ENCODE assay signal across 9 cellular contexts in the genomic region with DNA sequence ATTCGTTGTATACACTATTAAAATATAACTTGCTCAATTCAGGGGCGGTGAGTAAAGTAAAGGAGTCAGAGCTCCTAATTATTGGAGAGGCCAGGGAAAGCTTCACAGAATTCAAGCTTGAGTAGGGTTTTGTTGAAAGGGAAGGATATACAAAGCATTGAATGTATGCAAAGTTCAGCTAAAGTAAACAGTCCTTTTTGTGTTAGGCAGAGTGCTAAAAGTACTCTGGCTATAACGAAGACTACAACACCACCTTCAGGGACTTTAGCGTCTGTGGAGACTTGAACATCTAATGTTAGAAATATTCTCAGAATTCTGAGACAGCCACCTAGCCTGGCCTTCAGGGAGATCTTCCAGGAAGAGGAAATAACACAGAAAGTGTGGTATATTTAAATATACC. TPM values are rescaled to one million over a fixed set of nuclear protein-coding genes. Genes with fewer than 3 reads are reported as not detected.
DNase-seq lines count a peak whose midpoint lies in the region; ATAC-seq, FAIRE-seq and TF ChIP-seq lines count a peak whose summit lies in the region.
"Had no signal": no experiment of that assay in that cellular context is flagged by ENCODE, and none has a peak within 500 bp of the region (broad histone marks: within the 10 kb centered on the region; RNA-seq: fewer than 3 reads in every experiment).

No MANE protein-coding gene starts in this region.

- no peak for TF ChIP-seq POLR2A in HepG2 (IDR thresholded peaks at IDR 0.05; ENCODE audit: insufficient read depth in 1 of 2, low read depth in 2 of 2, low read length in 2 of 2)
- no peak for TF ChIP-seq POLR2A in right lobe of liver (IDR thresholded peaks at IDR 0.05)

- H3K36me3 ChIP-seq in HepG2 (replicated peaks in 1 of 2; ENCODE audit: control insufficient read depth in 1 of 2, insufficient read depth in 2 of 2, low read length in 2 of 2) = no peaks in the 10 kb centered on the region
- H3K36me3 ChIP-seq in right lobe of liver = peaks cover 0 to 3% (median 0%) of the 10 kb centered on the region in 4 donors
- no peaks in the 10 kb centered on the region for H3K36me3 ChIP-seq in urinary bladder (ENCODE audit: insufficient read depth)

- H3K4me1 ChIP-seq in HepG2 (ENCODE audit: insufficient read depth, low read length) (peaks cover 32% of the 10 kb centered on the region), right lobe of liver (peaks cover 0 to 13% (median 5%) of the 10 kb centered on the region in 4 donors), foreskin keratinocyte (peaks cover 18% of the 10 kb centered on the region), urinary bladder (ENCODE audit: insufficient read depth) (no peaks in the 10 kb centered on the region)

- no peaks in the 10 kb centered on the region for H4K20me1 ChIP-seq in HepG2 (ENCODE audit: insufficient read depth, low read length)

- CTCF ChIA-PET in HepG2 (lab: Yijun Ruan, JAX; ENCODE audit: low intra/inter-chr PET ratio, low total read pairs) = interaction anchor here (1.2 kb wide), 1 partner anchor 52 kb away, joined by 5 read pairs; no protein-coding TSS in a partner anchor
- CTCF ChIA-PET in T-cell (lab: Charles Lee) = interaction anchor here (0.7 to 1.1 kb wide), 3 partner anchors 13 to 54 kb away, joined by 3 to 6 read pairs (median 5); no protein-coding TSS in a partner anchor

- peak overlapping the region; percentile 62 to 73 for H3K27ac Mint-ChIP-seq in T-cell

- peak; percentile 69 for TF ChIP-seq CTCF in HepG2 (CRISPR knock-in tag; IDR thresholded peaks at IDR 0.05)
- TF ChIP-seq CTCF in right lobe of liver (IDR thresholded peaks at IDR 0.05) = no peak
- TF ChIP-seq CTCF in foreskin keratinocyte (conservative IDR thresholded peaks at IDR 0.05) = peak; percentile 46

- H3K9me3 Mint-ChIP-seq in T-cell = no peaks in the 10 kb centered on the region

- H3K36me3 Mint-ChIP-seq in T-cell = no peaks in the 10 kb centered on the region

- peak overlapping the region; percentile 77 for H2AFZ ChIP-seq in HepG2 (ENCODE audit: low read length)

- BruUV-seq in HepG2 (replicated peaks; lab: Mats Ljungman, UMichigan) = no TSS peak

- FAIRE-seq in HepG2 (lab: Jason Lieb, UNC) = peak; percentile 83

- 5% methylated on average over 4 of the region's 4 CpGs for WGBS in HepG2 (ENCODE audit: low lambda C conversion rate)
- WGBS in right lobe of liver (ENCODE audit: insufficient coverage, low coverage, low lambda C conversion rate, missing lambda C conversion rate) = 48% methylated on average over 4 of the region's 4 CpGs
- 32% methylated on average over 4 of the region's 4 CpGs for WGBS in urinary bladder

- intact Hi-C loops in HepG2 (cut with micrococcal nuclease; ENCODE audit: unreplicated experiment) = no loop called here
- intact Hi-C loops in right lobe of liver (cut with DNase I) = loop anchor here in 1 of 2 donors (10.0 kb wide), 1 partner anchor 52 kb away; no protein-coding TSS in a partner anchor

- peak overlapping the region; percentile 85 for H3K4me2 ChIP-seq in HepG2 (ENCODE audit: low read depth, low read length)

- ATAC-seq in HepG2 (peak; percentile 26), right lobe of liver (no peak), T-cell (replicated peaks in 1 of 4) (no peak), foreskin keratinocyte (no peak), GM21619 (IDR thresholded peaks at IDR 0.05; ENCODE audit: unreplicated experiment) (no peak)

- no peak for TF ChIP-seq RAD21 in HepG2 (CRISPR knock-in tag; IDR thresholded peaks at IDR 0.05)

- H3K9me3 ChIP-seq in HepG2 (ENCODE audit: low read length) (no peaks in the 10 kb centered on the region), right lobe of liver (no peaks in the 10 kb centered on the region)

- H3K27me3 ChIP-seq in HepG2 (ENCODE audit: control insufficient read depth in 1 of 2, insufficient read depth in 2 of 2, low read length in 2 of 2) (no peaks in the 10 kb centered on the region; a peak in 1 of 5 replicates), right lobe of liver (no peaks in the 10 kb centered on the region), foreskin keratinocyte (no peaks in the 10 kb centered on the region)

- TF ChIP-seq EP300 in HepG2 (IDR thresholded peaks at IDR 0.05; ENCODE audit: low read depth in 2 of 2, low read length in 2 of 2) (no peak), HepG2 (CRISPR knock-in tag; IDR thresholded peaks at IDR 0.05; ENCODE audit: borderline replicate concordance) (no peak)

- POLR2A ChIA-PET in HepG2 (lab: Yijun Ruan, JAX) (interaction anchor here (1.1 to 3.3 kb wide), 12 partner anchors 12 to 181 kb away, joined by 3 to 78 read pairs (median 6); a partner anchor contains a TSS), T-cell (lab: Charles Lee) (no interaction called here)

- H3K79me2 ChIP-seq in HepG2 (ENCODE audit: insufficient read depth, low read length) = no peaks in the 10 kb centered on the region

- H3K4me3 ChIP-seq in HepG2 (replicated peaks in 1 of 3; ENCODE audit: insufficient read depth in 1 of 3, low read depth in 2 of 3, low read length in 3 of 3) = peak overlapping the region; percentile 73 to 84 (median 80)
- H3K4me3 ChIP-seq in right lobe of liver = peak overlapping the region in 1 of 3 donors; percentile 58
- H3K4me3 ChIP-seq in urinary bladder (ENCODE audit: low read depth, low read length) = peak overlapping the region; percentile 4

- DNase-seq in HepG2 (ENCODE audit: low spot score) (peak; percentile 49), right lobe of liver (no peak), T-cell (no peak), foreskin keratinocyte (no peak), NCI-H2029 treated with DMSO at 0.1 percent for 48 hours (lab: John Stamatoyannopoulos, UW) (no peak)
- no peak for DNase-seq in stimulated activated CD4-positive, alpha-beta T cell treated with anti-CD3 and anti-CD28 coated beads, Interleukin-12 subunit alpha, Interleukin-12 subunit beta, amount 100 ng/mL, for 4 hours

- H3K27me3 Mint-ChIP-seq in T-cell = no peaks in the 10 kb centered on the region

- H3K27ac ChIP-seq in HepG2 (ENCODE audit: extremely low read length, insufficient read depth, low read length) (peak overlapping the region; percentile 66), right lobe of liver (peak overlapping the region in 1 of 3 donors; percentile 73), foreskin keratinocyte (no peak overlapping the region), urinary bladder (ENCODE audit: low read depth) (no peak overlapping the region)

- peak overlapping the region; percentile 81 for H3K9ac ChIP-seq in HepG2 (ENCODE audit: insufficient read depth, low read depth, low read length)

- in situ Hi-C loops in HepG2 (cut with HindIII; ENCODE audit: extremely low pct_ligation_motif_present, low pct_unique_long_range_greater_than_20kb) = no loop called here

- H3K4me1 Mint-ChIP-seq in T-cell = peaks cover 11 to 22% (median 20%) of the 10 kb centered on the region in 3 donors

- peak overlapping the region; percentile 83 to 91 (median 87) for H3K4me3 Mint-ChIP-seq in T-cell

RNA-seq across cellular contexts. Expression of a gene that starts 1.1 kb away (rescaled TPM):
- total RNA-seq in HepG2 (2016; rRNA removed; fragmentation: Illumina TruSeq; extraction: Trizol) = 0.71 TPM in 1 of 2 replicates, not detected in the other
- 1.2 and 1.9 TPM in 2 replicates for total RNA-seq in HepG2 (2016; cell fraction: cytosol; rRNA removed; fragmentation: Illumina TruSeq; extraction: Trizol; ENCODE audit: low read depth)
- 0.40 and 1.6 TPM in 2 replicates for total RNA-seq in HepG2 (2016; cell fraction: insoluble cytoplasmic fraction; rRNA removed; fragmentation: Illumina TruSeq; extraction: Trizol)
- 1.9 and 2.4 TPM in 2 replicates for total RNA-seq in HepG2 (2016; cell fraction: membrane; rRNA removed; fragmentation: Illumina TruSeq; extraction: Trizol)
- 0.84 TPM in 1 of 2 replicates, not detected in the other for total RNA-seq in HepG2 (2016; cell fraction: nucleus; rRNA removed; fragmentation: Illumina TruSeq; extraction: Trizol)
- 0.20 and 0.33 TPM in 2 replicates for polyA plus RNA-seq in HepG2 (2011; rRNA removed)
- 0.48 TPM in 1 of 2 replicates, not detected in the other for polyA plus RNA-seq in HepG2 (2011; cell fraction: cytosol; rRNA removed)
- 0.45 TPM in 1 of 2 replicates, not detected in the other for polyA plus RNA-seq in HepG2 (2011; cell fraction: nucleus; rRNA removed)
- polyA plus RNA-seq in HepG2 (2012) = 0.41 and 0.44 TPM in 2 replicates
- polyA plus RNA-seq in HepG2 (2016; cell fraction: cytosol; fragmentation: Illumina TruSeq; extraction: Trizol; ENCODE audit: low read depth) = 1.0 and 1.6 TPM in 2 replicates
- polyA plus RNA-seq in HepG2 (2016; cell fraction: insoluble cytoplasmic fraction; fragmentation: Illumina TruSeq; extraction: Trizol; ENCODE audit: low read depth) = 0.53 and 1.0 TPM in 2 replicates
- 0.48 and 1.3 TPM in 2 replicates for polyA plus RNA-seq in HepG2 (2016; cell fraction: membrane; fragmentation: Illumina TruSeq; extraction: Trizol; ENCODE audit: low read depth)
- polyA plus RNA-seq in HepG2 (2016; cell fraction: nucleus; fragmentation: Illumina TruSeq; extraction: Trizol; ENCODE audit: insufficient read depth, low read depth) = 3.8 and 3.9 TPM in 2 replicates
- polyA minus RNA-seq in HepG2 (2011; rRNA and poly(A)+ RNA removed; ENCODE audit: low replicate concordance) = not detected in 2 replicates
- not detected in 2 replicates for polyA minus RNA-seq in HepG2 (2011; cell fraction: cytosol; rRNA and poly(A)+ RNA removed)
- 1.6 TPM in 1 of 2 replicates, not detected in the other for polyA minus RNA-seq in HepG2 (2011; cell fraction: nucleus; rRNA and poly(A)+ RNA removed)
- not detected for total RNA-seq in right lobe of liver
- total RNA-seq in T-cell = under 1 TPM in 3 of 5 donors, not detected in 2; 0.49 to 0.85 (median 0.73) TPM
- total RNA-seq in foreskin keratinocyte = not detected in 2 replicates
- 0.13 and 0.16 TPM in 2 replicates for polyA plus RNA-seq in foreskin keratinocyte
- total RNA-seq in urinary bladder = not detected
- 0.47 TPM for polyA plus RNA-seq in urinary bladder
- total RNA-seq: dermis microvascular lymphatic vessel endothelial cell had no signal

RNA-seq across cellular contexts. Expression of a gene that starts 8.7 kb away (rescaled TPM):
- total RNA-seq in HepG2 (2016; rRNA removed; fragmentation: Illumina TruSeq; extraction: Trizol) (0.13 and 0.42 TPM in 2 replicates), right lobe of liver (10 to 100 TPM in 5 of 6 experiments, 1 to 10 TPM in 1; 8.8 to 26.7 (median 14.9) TPM), T-cell (1 to 10 TPM in 3 of 5 donors, under 1 TPM in 2; 0.25 to 2.9 (median 1.2) TPM), foreskin keratinocyte (59.5 and 73.1 TPM in 2 replicates), urinary bladder (8.7 TPM)
- 0.20 and 0.26 TPM in 2 replicates for total RNA-seq in HepG2 (2016; cell fraction: cytosol; rRNA removed; fragmentation: Illumina TruSeq; extraction: Trizol; ENCODE audit: low read depth)
- total RNA-seq in HepG2 (2016; cell fraction: insoluble cytoplasmic fraction; rRNA removed; fragmentation: Illumina TruSeq; extraction: Trizol) = 0.32 TPM in 1 of 2 replicates, not detected in the other
- 0.19 and 0.31 TPM in 2 replicates for total RNA-seq in HepG2 (2016; cell fraction: membrane; rRNA removed; fragmentation: Illumina TruSeq; extraction: Trizol)
- 0.53 and 0.84 TPM in 2 replicates for total RNA-seq in HepG2 (2016; cell fraction: nucleus; rRNA removed; fragmentation: Illumina TruSeq; extraction: Trizol)
- polyA plus RNA-seq in HepG2 (2011; rRNA removed) (1.0 and 1.4 TPM in 2 replicates), foreskin keratinocyte (87.6 and 100 TPM in 2 replicates), urinary bladder (40.8 TPM)
- 0.47 and 0.51 TPM in 2 replicates for polyA plus RNA-seq in HepG2 (2011; cell fraction: cytosol; rRNA removed)
- 4.9 and 5.0 TPM in 2 replicates for polyA plus RNA-seq in HepG2 (2011; cell fraction: nucleus; rRNA removed)
- 0.64 and 1.1 TPM in 2 replicates for polyA plus RNA-seq in HepG2 (2012)
- polyA plus RNA-seq in HepG2 (2016; cell fraction: cytosol; fragmentation: Illumina TruSeq; extraction: Trizol; ENCODE audit: low read depth) = 0.29 and 0.53 TPM in 2 replicates
- 0.15 TPM in 1 of 2 replicates, not detected in the other for polyA plus RNA-seq in HepG2 (2016; cell fraction: insoluble cytoplasmic fraction; fragmentation: Illumina TruSeq; extraction: Trizol; ENCODE audit: low read depth)
- polyA plus RNA-seq in HepG2 (2016; cell fraction: membrane; fragmentation: Illumina TruSeq; extraction: Trizol; ENCODE audit: low read depth) = 0.24 and 0.42 TPM in 2 replicates
- polyA plus RNA-seq in HepG2 (2016; cell fraction: nucleus; fragmentation: Illumina TruSeq; extraction: Trizol; ENCODE audit: insufficient read depth, low read depth) = 3.5 TPM in 2 replicates
- polyA minus RNA-seq in HepG2 (2011; rRNA and poly(A)+ RNA removed; ENCODE audit: low replicate concordance) = 0.20 and 8.4 TPM in 2 replicates
- polyA minus RNA-seq in HepG2 (2011; cell fraction: cytosol; rRNA and poly(A)+ RNA removed) = 0.69 TPM in 1 of 2 replicates, not detected in the other
- 0.90 and 0.99 TPM in 2 replicates for polyA minus RNA-seq in HepG2 (2011; cell fraction: nucleus; rRNA and poly(A)+ RNA removed)

RNA-seq across cellular contexts. Expression of a gene that starts 29.4 kb away (rescaled TPM):
- total RNA-seq in HepG2 (2016; rRNA removed; fragmentation: Illumina TruSeq; extraction: Trizol) (18.9 and 22.8 TPM in 2 replicates), right lobe of liver (10 to 100 TPM; 16.1 to 32.1 (median 22.4) TPM), T-cell (10 to 100 TPM; 24.1 to 35.9 (median 30.2) TPM), foreskin keratinocyte (26.2 and 27.4 TPM in 2 replicates), urinary bladder (18.0 TPM)
- total RNA-seq in HepG2 (2016; cell fraction: cytosol; rRNA removed; fragmentation: Illumina TruSeq; extraction: Trizol; ENCODE audit: low read depth) = 8.4 and 12.5 TPM in 2 replicates
- total RNA-seq in HepG2 (2016; cell fraction: insoluble cytoplasmic fraction; rRNA removed; fragmentation: Illumina TruSeq; extraction: Trizol) = 15.6 and 22.5 TPM in 2 replicates
- total RNA-seq in HepG2 (2016; cell fraction: membrane; rRNA removed; fragmentation: Illumina TruSeq; extraction: Trizol) = 6.5 and 7.5 TPM in 2 replicates
- 16.0 and 18.6 TPM in 2 replicates for total RNA-seq in HepG2 (2016; cell fraction: nucleus; rRNA removed; fragmentation: Illumina TruSeq; extraction: Trizol)
- polyA plus RNA-seq in HepG2 (2011; rRNA removed) (21.3 and 23.6 TPM in 2 replicates), foreskin keratinocyte (21.0 and 23.6 TPM in 2 replicates), urinary bladder (15.8 TPM)
- 17.2 and 22.5 TPM in 2 replicates for polyA plus RNA-seq in HepG2 (2011; cell fraction: cytosol; rRNA removed)
- polyA plus RNA-seq in HepG2 (2011; cell fraction: nucleus; rRNA removed) = 28.5 and 36.4 TPM in 2 replicates
- polyA plus RNA-seq in HepG2 (2012) = 11.0 and 12.1 TPM in 2 replicates
- 2.0 and 3.5 TPM in 2 replicates for polyA plus RNA-seq in HepG2 (2016; cell fraction: cytosol; fragmentation: Illumina TruSeq; extraction: Trizol; ENCODE audit: low read depth)
- 16.5 and 17.4 TPM in 2 replicates for polyA plus RNA-seq in HepG2 (2016; cell fraction: insoluble cytoplasmic fraction; fragmentation: Illumina TruSeq; extraction: Trizol; ENCODE audit: low read depth)
- 4.3 and 5.2 TPM in 2 replicates for polyA plus RNA-seq in HepG2 (2016; cell fraction: membrane; fragmentation: Illumina TruSeq; extraction: Trizol; ENCODE audit: low read depth)
- polyA plus RNA-seq in HepG2 (2016; cell fraction: nucleus; fragmentation: Illumina TruSeq; extraction: Trizol; ENCODE audit: insufficient read depth, low read depth) = 24.5 and 28.0 TPM in 2 replicates
- polyA minus RNA-seq in HepG2 (2011; rRNA and poly(A)+ RNA removed; ENCODE audit: low replicate concordance) = 22.4 and 80.2 TPM in 2 replicates
- polyA minus RNA-seq in HepG2 (2011; cell fraction: cytosol; rRNA and poly(A)+ RNA removed) = 6.8 and 10.1 TPM in 2 replicates
- polyA minus RNA-seq in HepG2 (2011; cell fraction: nucleus; rRNA and poly(A)+ RNA removed) = 20.9 and 25.6 TPM in 2 replicates

RNA-seq across cellular contexts. Expression of a gene that starts 32.6 kb away (rescaled TPM):
- total RNA-seq in HepG2 (2016; rRNA removed; fragmentation: Illumina TruSeq; extraction: Trizol) (1.9 and 3.9 TPM in 2 replicates), right lobe of liver (10 to 100 TPM; 20.5 to 35.2 (median 31.5) TPM), T-cell (under 1 TPM; 0.26 to 0.66 (median 0.49) TPM), foreskin keratinocyte (0.65 and 1.6 TPM in 2 replicates), urinary bladder (35.5 TPM)
- total RNA-seq in HepG2 (2016; cell fraction: cytosol; rRNA removed; fragmentation: Illumina TruSeq; extraction: Trizol; ENCODE audit: low read depth) = 1.3 and 1.4 TPM in 2 replicates
- total RNA-seq in HepG2 (2016; cell fraction: insoluble cytoplasmic fraction; rRNA removed; fragmentation: Illumina TruSeq; extraction: Trizol) = 1.4 and 3.5 TPM in 2 replicates
- 2.8 TPM in 2 replicates for total RNA-seq in HepG2 (2016; cell fraction: membrane; rRNA removed; fragmentation: Illumina TruSeq; extraction: Trizol)
- total RNA-seq in HepG2 (2016; cell fraction: nucleus; rRNA removed; fragmentation: Illumina TruSeq; extraction: Trizol) = 5.1 and 8.0 TPM in 2 replicates
- polyA plus RNA-seq in HepG2 (2011; rRNA removed) (15.1 and 16.4 TPM in 2 replicates), foreskin keratinocyte (1.3 and 2.1 TPM in 2 replicates), urinary bladder (144 TPM)
- polyA plus RNA-seq in HepG2 (2011; cell fraction: cytosol; rRNA removed) = 7.9 and 8.3 TPM in 2 replicates
- polyA plus RNA-seq in HepG2 (2011; cell fraction: nucleus; rRNA removed) = 81.6 and 99.7 TPM in 2 replicates
- 6.4 and 10.9 TPM in 2 replicates for polyA plus RNA-seq in HepG2 (2012)
- 0.93 and 1.3 TPM in 2 replicates for polyA plus RNA-seq in HepG2 (2016; cell fraction: cytosol; fragmentation: Illumina TruSeq; extraction: Trizol; ENCODE audit: low read depth)
- 4.0 and 4.2 TPM in 2 replicates for polyA plus RNA-seq in HepG2 (2016; cell fraction: insoluble cytoplasmic fraction; fragmentation: Illumina TruSeq; extraction: Trizol; ENCODE audit: low read depth)
- 3.3 and 3.7 TPM in 2 replicates for polyA plus RNA-seq in HepG2 (2016; cell fraction: membrane; fragmentation: Illumina TruSeq; extraction: Trizol; ENCODE audit: low read depth)
- polyA plus RNA-seq in HepG2 (2016; cell fraction: nucleus; fragmentation: Illumina TruSeq; extraction: Trizol; ENCODE audit: insufficient read depth, low read depth) = 32.6 and 38.0 TPM in 2 replicates
- polyA minus RNA-seq in HepG2 (2011; rRNA and poly(A)+ RNA removed; ENCODE audit: low replicate concordance) = 5.9 and 8.8 TPM in 2 replicates
- 5.3 and 6.0 TPM in 2 replicates for polyA minus RNA-seq in HepG2 (2011; cell fraction: cytosol; rRNA and poly(A)+ RNA removed)
- polyA minus RNA-seq in HepG2 (2011; cell fraction: nucleus; rRNA and poly(A)+ RNA removed) = 9.4 TPM in 2 replicates

Comparison
In these comparisons a context has a peak if more than half of its experiments do, and no peak if none do; other contexts are left out.
1. CTCF ChIP-seq: peak in HepG2 (single experiment) and foreskin keratinocyte (single experiment); none in right lobe of liver (0 of 4).